Comparison of ENCODE assay signal across 36 cellular contexts in the genomic region with DNA sequence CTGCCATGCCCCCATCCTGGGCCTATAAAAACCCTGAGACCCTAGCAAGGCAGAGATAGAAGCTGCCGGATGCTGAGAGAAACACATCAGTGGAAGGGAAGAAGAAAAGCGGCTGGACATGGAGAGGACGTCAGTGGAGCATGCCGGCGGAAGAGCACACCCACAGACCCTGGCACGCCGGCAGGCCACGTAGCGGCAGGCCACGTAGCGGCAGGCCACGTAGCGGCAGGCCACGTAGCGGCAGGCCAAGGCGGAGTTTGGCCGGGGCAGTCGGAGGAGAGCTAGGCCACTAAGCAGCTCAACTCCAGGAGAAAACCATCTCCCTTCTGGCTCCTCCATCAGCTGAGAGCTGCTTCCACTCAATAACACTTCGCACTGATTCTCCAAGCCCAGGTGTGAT. TPM values are rescaled to one million over a fixed set of nuclear protein-coding genes. Genes with fewer than 3 reads are reported as not detected.
"Had no signal": no experiment of that assay in that cellular context is flagged by ENCODE, and none has a peak within 500 bp of the region (broad histone marks: within the 10 kb centered on the region; RNA-seq: fewer than 3 reads in every experiment).

No MANE protein-coding gene starts in this region.

- H3K4me3 ChIP-seq: ascending aorta, cardiac muscle cell had no signal

- H3K9me3 Mint-ChIP-seq: activated naive CD4-positive, alpha-beta T cell treated with anti-CD3 and anti-CD28 coated beads, Interleukin-2, amount 50 U/mL, for 24 hours had no signal

- H3K4me3 Mint-ChIP-seq: activated B cell treated with CpG ODN at 0.5 μM for 24 hours; activated CD4-positive, alpha-beta memory T cell treated with anti-CD3 and anti-CD28 coated beads, Interleukin-2, amount 10 ng/mL, durations not matched to agents 7 days and 5 days; activated CD4-positive, alpha-beta T cell treated with anti-CD3 and anti-CD28 coated beads, Interleukin-2, amount 10 ng/mL, durations not matched to agents 7 days and 5 days; activated CD8-positive, alpha-beta memory T cell treated with anti-CD3 and anti-CD28 coated beads, Interleukin-2, amount 10 ng/mL, durations not matched to agents 7 days and 5 days; activated CD8-positive, alpha-beta T cell treated with anti-CD3 and anti-CD28 coated beads, Interleukin-2, amount 10 ng/mL, durations not matched to agents 7 days and 5 days; activated naive CD4-positive, alpha-beta T cell treated with anti-CD3 and anti-CD28 coated beads, Interleukin-2, amount 10 ng/mL, durations not matched to agents 7 days and 5 days; activated naive CD4-positive, alpha-beta T cell treated with anti-CD3 and anti-CD28 coated beads, Interleukin-2, amount 50 U/mL, for 24 hours; activated naive CD8-positive, alpha-beta T cell; activated naive CD8-positive, alpha-beta T cell treated with anti-CD3 and anti-CD28 coated beads, Interleukin-2, amount 10 ng/mL, durations not matched to agents 7 days and 5 days; activated naive CD8-positive, alpha-beta T cell treated with anti-CD3 and anti-CD28 coated beads, Interleukin-2, amount 50 U/mL, for 24 hours; activated T-cell treated with anti-CD3 and anti-CD28 coated beads, Interleukin-2, amount 50 U/mL, for 24 hours; brain; central memory CD8-positive, alpha-beta T cell; T-helper 1 cell treated with Interleukin-12 subunit alpha and Interleukin-12 subunit beta and Interleukin-4 antibody, amounts not matched to agents 30 μg/mL and 1 μg/mL, for 36 hours; T-helper 2 cell treated with Interferon-gamma antibody and Interleukin-4, amounts not matched to agents 5 μg/mL and 100 μg/mL, for 36 hours had no signal

- H3K27me3 Mint-ChIP-seq: activated naive CD4-positive, alpha-beta T cell treated with anti-CD3 and anti-CD28 coated beads, Interleukin-2, amount 50 U/mL, for 24 hours had no signal

- H3K27ac ChIP-seq: ascending aorta, cardiac muscle cell, VCaP had no signal

- H3K4me1 Mint-ChIP-seq: activated B cell treated with CpG ODN at 0.5 μM for 24 hours; central memory CD8-positive, alpha-beta T cell had no signal

- H3K27ac Mint-ChIP-seq: activated B cell treated with CpG ODN at 0.5 μM for 24 hours; activated CD4-positive, alpha-beta memory T cell treated with anti-CD3 and anti-CD28 coated beads, Interleukin-2, amount 10 ng/mL, durations not matched to agents 7 days and 5 days; activated CD4-positive, alpha-beta T cell treated with anti-CD3 and anti-CD28 coated beads, Interleukin-2, amount 10 ng/mL, durations not matched to agents 7 days and 5 days; activated CD8-positive, alpha-beta memory T cell treated with anti-CD3 and anti-CD28 coated beads, Interleukin-2, amount 10 ng/mL, durations not matched to agents 7 days and 5 days; activated CD8-positive, alpha-beta T cell treated with anti-CD3 and anti-CD28 coated beads, Interleukin-2, amount 10 ng/mL, durations not matched to agents 7 days and 5 days; activated naive CD4-positive, alpha-beta T cell treated with anti-CD3 and anti-CD28 coated beads, Interleukin-2, amount 10 ng/mL, durations not matched to agents 7 days and 5 days; activated naive CD4-positive, alpha-beta T cell treated with anti-CD3 and anti-CD28 coated beads, Interleukin-2, amount 50 U/mL, for 24 hours; activated naive CD8-positive, alpha-beta T cell; activated naive CD8-positive, alpha-beta T cell treated with anti-CD3 and anti-CD28 coated beads, Interleukin-2, amount 10 ng/mL, durations not matched to agents 7 days and 5 days; activated naive CD8-positive, alpha-beta T cell treated with anti-CD3 and anti-CD28 coated beads, Interleukin-2, amount 50 U/mL, for 24 hours; activated T-cell treated with anti-CD3 and anti-CD28 coated beads, Interleukin-2, amount 50 U/mL, for 24 hours; brain; T-helper 1 cell treated with Interleukin-12 subunit alpha and Interleukin-12 subunit beta and Interleukin-4 antibody, amounts not matched to agents 30 μg/mL and 1 μg/mL, for 36 hours; T-helper 2 cell treated with Interferon-gamma antibody and Interleukin-4, amounts not matched to agents 5 μg/mL and 100 μg/mL, for 36 hours had no signal

- FAIRE-seq: bronchial epithelial cell, TTC549 had no signal

- DNase-seq: activated B cell treated with CpG ODN at 0.5 μM for 24 hours; activated CD4-positive, alpha-beta memory T cell treated with anti-CD3 and anti-CD28 coated beads, Interleukin-2, amount 10 ng/mL, durations not matched to agents 7 days and 5 days; activated CD4-positive, alpha-beta T cell treated with anti-CD3 and anti-CD28 coated beads for 4 hours; activated CD4-positive, alpha-beta T cell treated with anti-CD3 and anti-CD28 coated beads, Interleukin-2, amount 10 ng/mL, durations not matched to agents 7 days and 5 days; activated CD4-positive, alpha-beta T cell treated with anti-CD3 and anti-CD28 coated beads, Interleukin-2, amount 50 U/mL, for 48 hours; activated CD4-positive, CD25-positive, alpha-beta regulatory T cell treated with anti-CD3 and anti-CD28 coated beads, Interleukin-2, amount 50 U/mL, for 72 hours; activated CD8-positive, alpha-beta memory T cell treated with anti-CD3 and anti-CD28 coated beads for 24 hours; activated CD8-positive, alpha-beta memory T cell treated with anti-CD3 and anti-CD28 coated beads, Interleukin-2, amount 10 ng/mL, durations not matched to agents 7 days and 5 days; activated CD8-positive, alpha-beta memory T cell treated with anti-CD3 and anti-CD28 coated beads, Interleukin-2, amount 50 U/mL, for 48 hours; activated CD8-positive, alpha-beta T cell treated with anti-CD3 and anti-CD28 coated beads, Interleukin-2, amount 10 ng/mL, durations not matched to agents 7 days and 5 days; activated gamma-delta T cell; activated naive CD4-positive, alpha-beta T cell treated with anti-CD3 and anti-CD28 coated beads, Interleukin-2, amount 10 ng/mL, durations not matched to agents 7 days and 5 days; activated naive CD4-positive, alpha-beta T cell treated with Interleukin-2 at 50 U/mL for 16 hours; activated naive CD8-positive, alpha-beta T cell treated with anti-CD3 and anti-CD28 coated beads, Interleukin-2, amount 10 ng/mL, durations not matched to agents 7 days and 5 days; activated naive CD8-positive, alpha-beta T cell treated with anti-CD3 and anti-CD28 coated beads, Interleukin-2, amount 50 U/mL, for 24 hours; activated T-cell treated with anti-CD3 and anti-CD28 coated beads, Interleukin-2, amount 50 U/mL, for 24 hours; activated T-cell treated with anti-CD3 and anti-CD28 coated beads, Interleukin-2, amount 50 U/mL, for 48 hours; amygdala; anterior cingulate cortex; caudate nucleus; cerebellar nuclear complex; T-helper 2 cell; T-helper 9 cell had no signal

- H3K36me3 ChIP-seq: ascending aorta, cardiac muscle cell had no signal

- H3K4me1 ChIP-seq: ascending aorta had no signal

- H3K27me3 ChIP-seq: ascending aorta, cardiac muscle cell had no signal

- ATAC-seq: activated CD8-positive, alpha-beta memory T cell treated with anti-CD3 and anti-CD28 coated beads, Interleukin-2, amount 10 ng/mL, durations not matched to agents 7 days and 5 days; activated CD8-positive, alpha-beta T cell treated with anti-CD3 and anti-CD28 coated beads, Interleukin-2, amount 10 ng/mL, durations not matched to agents 7 days and 5 days; activated naive CD8-positive, alpha-beta T cell treated with anti-CD3 and anti-CD28 coated beads, Interleukin-2, amount 50 U/mL, for 24 hours had no signal

RNA-seq across cellular contexts. Expression of a gene that starts 49.6 kb away (rescaled TPM):
- total RNA-seq: activated B cell treated with CpG ODN at 0.5 μM for 24 hours; activated CD4-positive, alpha-beta memory T cell treated with anti-CD3 and anti-CD28 coated beads, Interleukin-2, amount 10 ng/mL, durations not matched to agents 7 days and 5 days; activated CD4-positive, alpha-beta T cell treated with anti-CD3 and anti-CD28 coated beads, Interleukin-2, amount 10 ng/mL, durations not matched to agents 7 days and 5 days; activated CD8-positive, alpha-beta memory T cell treated with anti-CD3 and anti-CD28 coated beads, Interleukin-2, amount 10 ng/mL, durations not matched to agents 7 days and 5 days; activated CD8-positive, alpha-beta T cell treated with anti-CD3 and anti-CD28 coated beads, Interleukin-2, amount 10 ng/mL, durations not matched to agents 7 days and 5 days; activated naive CD8-positive, alpha-beta T cell treated with anti-CD3 and anti-CD28 coated beads, Interleukin-2, amount 10 ng/mL, durations not matched to agents 7 days and 5 days; ascending aorta; bronchial epithelial cell; cardiac muscle cell; chondrocyte had no signal
- polyA plus RNA-seq: adipose tissue, cardiac muscle cell had no signal
